12 cellular contexts compared by ENCODE assay signal in the genomic region with DNA sequence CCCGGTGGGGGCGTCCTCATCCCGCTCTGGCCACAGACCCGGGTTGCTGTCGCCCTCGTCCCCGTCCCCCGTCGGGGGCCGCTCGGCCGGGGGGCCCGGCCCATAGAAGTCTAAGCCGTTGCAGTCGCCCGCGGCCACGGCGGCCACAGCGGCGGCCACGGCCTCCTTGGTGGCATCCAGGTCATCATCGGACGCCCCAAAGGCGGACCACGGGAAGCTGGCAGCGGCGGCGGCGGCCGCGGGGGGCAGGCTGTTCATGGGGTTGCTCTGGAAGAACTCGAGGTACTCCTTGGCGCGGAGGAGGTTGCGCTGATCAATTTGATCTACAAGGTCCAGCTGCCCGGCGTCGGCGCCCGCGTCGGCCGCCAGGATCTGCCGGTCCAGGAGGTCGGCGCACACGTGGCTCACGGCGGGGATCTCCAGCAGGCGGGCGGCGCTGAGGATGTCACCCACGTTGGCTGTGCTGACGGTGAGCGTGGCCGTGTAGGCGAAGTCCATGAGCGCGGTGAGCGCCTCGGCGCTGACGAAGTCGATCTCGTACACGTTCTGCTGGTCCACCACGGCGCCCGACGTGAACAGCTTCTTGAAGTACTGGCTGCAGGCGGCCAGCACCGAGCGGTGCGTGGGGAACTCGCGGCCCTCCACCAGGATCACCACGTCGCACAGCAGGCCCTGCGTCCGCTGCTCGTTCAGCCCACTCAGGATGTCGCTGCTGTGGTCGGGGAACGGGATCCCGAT.
"Had no signal": no experiment of that assay in that cellular context is flagged by ENCODE, and none has a peak within 500 bp of the region (broad histone marks: within the 10 kb centered on the region; RNA-seq: fewer than 3 reads in every experiment).

No MANE protein-coding gene starts in this region.

- H3K9me3 ChIP-seq: sigmoid colon, tibial nerve had no signal

- H3K4me3 ChIP-seq: sigmoid colon, tibial nerve had no signal

- ATAC-seq: naive thymus-derived CD4-positive, alpha-beta T cell had no signal

- H3K27ac ChIP-seq: epithelial cell of prostate, parathyroid adenoma, sigmoid colon had no signal

- DNase-seq: activated CD4-positive, alpha-beta T cell treated with anti-CD3 and anti-CD28 coated beads, Interleukin-2, amount 50 U/mL, for 48 hours; endodermal cell; foreskin melanocyte; glutamatergic neuron; hippocampal formation; naive thymus-derived CD4-positive, alpha-beta T cell; sigmoid colon; stimulated activated CD8-positive, alpha-beta memory T cell treated with anti-CD3 and anti-CD28 coated beads, Interleukin-4, amount 100 ng/mL, for 48 hours; stimulated activated naive CD4-positive, alpha-beta T cell had no signal

- H3K9ac ChIP-seq: parathyroid adenoma had no signal

- H3K27me3 ChIP-seq: sigmoid colon, tibial nerve had no signal
